Comparison of ENCODE assay signal across 18 cellular contexts in genomic region chrX:16610654-16611053, GRCh38. TPM values are rescaled to one million over a fixed set of nuclear protein-coding genes. Genes with fewer than 3 reads are reported as not detected.
"Had no signal": no experiment of that assay in that cellular context is flagged by ENCODE, and none has a peak within 500 bp of the region (broad histone marks: within the 10 kb centered on the region; RNA-seq: fewer than 3 reads in every experiment).

No MANE protein-coding gene starts in this region.

RNA-seq across cellular contexts. Expression of gene S100G, which starts 39.3 kb away (rescaled TPM):
- total RNA-seq: activated CD4-positive, alpha-beta memory T cell treated with anti-CD3 and anti-CD28 coated beads for 36 hours; activated CD4-positive, alpha-beta T cell treated with anti-CD3 and anti-CD28 coated beads for 36 hours; activated CD4-positive, alpha-beta T cell treated with anti-CD3 and anti-CD28 coated beads, Interleukin-2, amount 10 ng/mL, durations not matched to agents 24 days and 14 days; activated CD8-positive, alpha-beta memory T cell treated with anti-CD3 and anti-CD28 coated beads for 36 hours; activated CD8-positive, alpha-beta memory T cell treated with anti-CD3 and anti-CD28 coated beads, Interleukin-2, amount 10 ng/mL, durations not matched to agents 7 days and 5 days; activated CD8-positive, alpha-beta T cell treated with anti-CD3 and anti-CD28 coated beads, Interleukin-2, amount 10 ng/mL, durations not matched to agents 7 days and 5 days; activated naive CD4-positive, alpha-beta T cell treated with anti-CD3 and anti-CD28 coated beads for 36 hours; activated naive CD4-positive, alpha-beta T cell treated with anti-CD3 and anti-CD28 coated beads, Interleukin-2, amount 50 U/mL, for 72 hours; activated naive CD8-positive, alpha-beta T cell treated with anti-CD3 and anti-CD28 coated beads, Interleukin-2, amount 10 ng/mL, durations not matched to agents 7 days and 5 days; activated T-helper 1 cell treated with anti-CD3 and anti-CD28 coated beads, Interleukin-12 subunit alpha, Interleukin-12 subunit beta, Interleukin-2, Interleukin-4 antibody, amounts not matched to agents 30 ng/mL and 10 ng/mL and 1 ng/mL, durations not matched to agents 14 hours and 24 hours and 36 hours; activated T-helper 2 cell treated with anti-CD3 and anti-CD28 coated beads, Interferon-gamma antibody, Interleukin-2, Interleukin-4, amounts not matched to agents 10 μg/mL and 5 μg/mL and 100 μg/mL, durations not matched to agents 14 hours and 24 hours and 36 hours; ascending aorta; chondrocyte; dermis blood vessel endothelial cell; esophagus squamous epithelium; frontal cortex; T-helper 1 cell treated with Interleukin-12 subunit alpha and Interleukin-12 subunit beta and Interleukin-4 antibody, amounts not matched to agents 30 ng/mL and 1 ng/mL, for 36 hours had no signal
- polyA plus RNA-seq: esophagus had no signal
